In genomic region chr14:74953686-74954085, GRCh38 we compare ENCODE assay signal across 16 cellular contexts. TPM values are rescaled to one million over a fixed set of nuclear protein-coding genes. Genes with fewer than 3 reads are reported as not detected.
DNase-seq lines count a peak whose midpoint lies in the region; ATAC-seq and TF ChIP-seq lines count a peak whose summit lies in the region.
"Had no signal": no experiment of that assay in that cellular context is flagged by ENCODE, and none has a peak within 500 bp of the region (broad histone marks: within the 10 kb centered on the region; RNA-seq: fewer than 3 reads in every experiment).

No MANE protein-coding gene starts in this region.

- peak overlapping the region; percentile 59 for H2AK5ac ChIP-seq in neuronal stem cell (ENCODE audit: low read depth, low read length)

- peak overlapping the region; percentile 9 for H2BK5ac ChIP-seq in neuronal stem cell (ENCODE audit: low read length)

- H3K9ac ChIP-seq in colonic mucosa (ENCODE audit: low read depth in 2 of 2, low read length in 2 of 2) (no peak overlapping the region), neuronal stem cell (ENCODE audit: low read depth, low read length, poor library complexity) (no peak overlapping the region)
- H3K9ac ChIP-seq: GM23248 had no signal

- DNase-seq in cardiac muscle cell (ENCODE audit: low read depth in 1 of 2, low spot score in 1 of 2) (no peak), left ventricle myocardium superior (no peak), colonic mucosa (no peak), neuronal stem cell (ENCODE audit: low spot score) (no peak), NOMO-1 treated with DMSO at 0.1 percent for 48 hours (lab: John Stamatoyannopoulos, UW; ENCODE audit: unreplicated experiment) (no peak), NCI-H1436 treated with DMSO at 0.1 percent for 48 hours (lab: John Stamatoyannopoulos, UW) (no peak), left lobe of liver (ENCODE audit: low spot score) (no peak)
- DNase-seq: activated CD8-positive, alpha-beta memory T cell treated with anti-CD3 and anti-CD28 coated beads, Interleukin-2, amount 10 ng/mL, durations not matched to agents 7 days and 5 days; activated naive CD4-positive, alpha-beta T cell treated with anti-CD3 and anti-CD28 coated beads for 36 hours; GM23248; NCI-H2029 treated with DMSO at 0.1 percent for 48 hours; stimulated activated CD4-positive, alpha-beta T cell treated with anti-CD3 and anti-CD28 coated beads, Interleukin-4, amount 100 ng/mL, for 4 hours; stimulated activated naive CD4-positive, alpha-beta T cell had no signal

- H2BK12ac ChIP-seq in neuronal stem cell (ENCODE audit: low read length): no peak overlapping the region

- no peak overlapping the region for H3K4me3 ChIP-seq in cardiac muscle cell
- H3K4me3 ChIP-seq in colonic mucosa: peak overlapping the region; percentile 54
- no peak overlapping the region for H3K4me3 ChIP-seq in neuronal stem cell (ENCODE audit: low read length in 2 of 2)
- H3K4me3 ChIP-seq in urinary bladder (ENCODE audit: low read depth, low read length): peak overlapping the region; percentile 55
- H3K4me3 ChIP-seq: GM23248, SJSA1 had no signal

- H3K27me3 ChIP-seq in cardiac muscle cell (no peaks in the 10 kb centered on the region), colonic mucosa (no peaks in the 10 kb centered on the region), neuronal stem cell (ENCODE audit: control insufficient read depth in 3 of 3, insufficient read depth in 3 of 3, low read depth in 1 of 3, low read length in 3 of 3) (peaks cover 0 to 11% (median 0%) of the 10 kb centered on the region in 3 experiments)
- H3K27me3 ChIP-seq: SJSA1 had no signal

- TF ChIP-seq CTCF in cardiac muscle cell (IDR thresholded peaks at IDR 0.05; ENCODE audit: low read depth, low read length) (no peak), colonic mucosa (IDR thresholded peaks at IDR 0.05) (no peak)

- peaks cover 42% of the 10 kb centered on the region for H3K4me1 ChIP-seq in cardiac muscle cell (ENCODE audit: low read depth)
- H3K4me1 ChIP-seq in colonic mucosa: peaks cover 12% of the 10 kb centered on the region
- H3K4me1 ChIP-seq in neuronal stem cell (ENCODE audit: control insufficient read depth in 2 of 2, insufficient read depth in 1 of 2, low read depth in 1 of 2, low read length in 2 of 2): peaks cover 30 to 50% of the 10 kb centered on the region in 2 donors
- H3K4me1 ChIP-seq in urinary bladder (ENCODE audit: insufficient read depth): no peaks in the 10 kb centered on the region

- no peak overlapping the region for H4K91ac ChIP-seq in neuronal stem cell (ENCODE audit: low read depth, low read length, poor library complexity)

- no peak overlapping the region for H4K8ac ChIP-seq in neuronal stem cell (ENCODE audit: low read depth, low read length)

- H3K36me3 ChIP-seq in cardiac muscle cell (no peaks in the 10 kb centered on the region), colonic mucosa (no peaks in the 10 kb centered on the region), neuronal stem cell (replicated peaks in 1 of 2; ENCODE audit: control insufficient read depth in 2 of 2, insufficient read depth in 2 of 2, low read length in 2 of 2) (no peaks in the 10 kb centered on the region), urinary bladder (ENCODE audit: insufficient read depth) (no peaks in the 10 kb centered on the region)
- H3K36me3 ChIP-seq: SJSA1 had no signal

- H3K4ac ChIP-seq in neuronal stem cell (ENCODE audit: low read length): no peak overlapping the region

- ATAC-seq in left ventricle myocardium superior (no peak), left lobe of liver (no peak)
- ATAC-seq: activated CD8-positive, alpha-beta memory T cell treated with anti-CD3 and anti-CD28 coated beads, Interleukin-2, amount 10 ng/mL, durations not matched to agents 7 days and 5 days had no signal

- H3K27ac ChIP-seq in cardiac muscle cell: peak overlapping the region; percentile 87
- H3K27ac ChIP-seq in colonic mucosa: no peak overlapping the region
- no peak overlapping the region for H3K27ac ChIP-seq in neuronal stem cell (replicated peaks; ENCODE audit: low read length)
- H3K27ac ChIP-seq in urinary bladder (ENCODE audit: low read depth): no peak overlapping the region
- H3K27ac ChIP-seq: GM23248, HL-60, SJSA1 had no signal

- H2AFZ ChIP-seq in neuronal stem cell (ENCODE audit: low read length): no peak overlapping the region
- H2AFZ ChIP-seq: GM23248 had no signal

- H3K79me1 ChIP-seq in neuronal stem cell (ENCODE audit: low read depth, low read length): peaks cover 3% of the 10 kb centered on the region

- no peak overlapping the region for H2BK120ac ChIP-seq in neuronal stem cell (ENCODE audit: low read depth, low read length)

- no CpG with 5 or more reads among the region's 5 CpGs for WGBS in neuronal stem cell (ENCODE audit: extremely low coverage in 2 of 2, insufficient read length in 2 of 2, insufficient replicate concordance in 1 of 2), 2 donors
- 81% methylated on average over 5 of the region's 5 CpGs for WGBS in urinary bladder

- H3K23ac ChIP-seq in neuronal stem cell (ENCODE audit: low read depth, low read length, poor library complexity): no peak overlapping the region

- H3K9me3 ChIP-seq in cardiac muscle cell (ENCODE audit: low read depth) (no peaks in the 10 kb centered on the region), colonic mucosa (no peaks in the 10 kb centered on the region), neuronal stem cell (replicated peaks in 1 of 2; ENCODE audit: control insufficient read depth in 2 of 2, insufficient read depth in 1 of 2, low read depth in 1 of 2, low read length in 2 of 2) (no peaks in the 10 kb centered on the region)
- H3K9me3 ChIP-seq: SJSA1 had no signal

- peak overlapping the region; percentile 16 for H2BK15ac ChIP-seq in neuronal stem cell (ENCODE audit: low read length)

- intact Hi-C loops in left ventricle myocardium superior (cut with micrococcal nuclease) (no loop called here), colonic mucosa (cut with DNase I) (no loop called here)

- H3K4me2 ChIP-seq in neuronal stem cell (ENCODE audit: insufficient read depth, low read length, poor library complexity, severe bottlenecking): no peak overlapping the region

- peak overlapping the region; percentile 32 for H3K18ac ChIP-seq in neuronal stem cell (ENCODE audit: low read length)

- H3K14ac ChIP-seq in neuronal stem cell (ENCODE audit: low read length): no peak overlapping the region

RNA-seq across cellular contexts. Expression of gene PGF, which starts 1.7 kb away (rescaled TPM):
- 14.2 and 18.1 TPM in 2 replicates for total RNA-seq in cardiac muscle cell
- 23.5 and 24.6 TPM in 2 replicates for polyA plus RNA-seq in cardiac muscle cell
- total RNA-seq in left ventricle myocardium superior: 4.9 TPM
- 1 to 10 TPM in 1 of 2 donors, under 1 TPM in 1; 0.57 to 2.2 TPM for total RNA-seq in colonic mucosa
- 0.53 TPM for polyA plus RNA-seq in neuronal stem cell (2013, experiment 1 of 2)
- polyA plus RNA-seq in neuronal stem cell (2013, experiment 2 of 2): 0.69 TPM
- total RNA-seq in urinary bladder: 7.3 TPM
- 18.7 TPM for polyA plus RNA-seq in urinary bladder
- 2.8 TPM for total RNA-seq in left lobe of liver

RNA-seq across cellular contexts. Expression of gene RPS6KL1, which starts 30.6 kb away (rescaled TPM):
- total RNA-seq in cardiac muscle cell: 7.6 and 15.1 TPM in 2 replicates
- polyA plus RNA-seq in cardiac muscle cell: 9.3 and 9.8 TPM in 2 replicates
- 18.6 TPM for total RNA-seq in left ventricle myocardium superior
- total RNA-seq in colonic mucosa: 10 to 100 TPM in 1 of 2 donors, 1 to 10 TPM in 1; 9.1 to 14.0 TPM
- 4.4 TPM for polyA plus RNA-seq in neuronal stem cell (2013, experiment 1 of 2)
- 4.9 TPM for polyA plus RNA-seq in neuronal stem cell (2013, experiment 2 of 2)
- total RNA-seq in urinary bladder: 2.4 TPM
- polyA plus RNA-seq in urinary bladder: 3.7 TPM
- total RNA-seq in left lobe of liver: 4.6 TPM
- total RNA-seq: SJSA1 had no signal

RNA-seq across cellular contexts. Expression of gene EIF2B2, which starts 49.0 kb away (rescaled TPM):
- total RNA-seq in cardiac muscle cell (57.3 and 69.5 TPM in 2 replicates), left ventricle myocardium superior (34.5 TPM), colonic mucosa (10 to 100 TPM; 34.0 to 48.9 TPM), urinary bladder (16.0 TPM), left lobe of liver (15.8 TPM)
- polyA plus RNA-seq in cardiac muscle cell (76.7 and 92.9 TPM in 2 replicates), urinary bladder (44.8 TPM)
- polyA plus RNA-seq in neuronal stem cell (2013, experiment 1 of 2): 27.5 TPM
- 27.3 TPM for polyA plus RNA-seq in neuronal stem cell (2013, experiment 2 of 2)

Comparison
In these comparisons a context has a peak if more than half of its experiments do, and no peak if none do; other contexts are left out.
1. H3K4me3 ChIP-seq: peak in colonic mucosa (single experiment) and urinary bladder (single experiment); none in cardiac muscle cell (single experiment) and neuronal stem cell (0 of 2).